ENCODE assay signal across 10 cellular contexts in the genomic region with DNA sequence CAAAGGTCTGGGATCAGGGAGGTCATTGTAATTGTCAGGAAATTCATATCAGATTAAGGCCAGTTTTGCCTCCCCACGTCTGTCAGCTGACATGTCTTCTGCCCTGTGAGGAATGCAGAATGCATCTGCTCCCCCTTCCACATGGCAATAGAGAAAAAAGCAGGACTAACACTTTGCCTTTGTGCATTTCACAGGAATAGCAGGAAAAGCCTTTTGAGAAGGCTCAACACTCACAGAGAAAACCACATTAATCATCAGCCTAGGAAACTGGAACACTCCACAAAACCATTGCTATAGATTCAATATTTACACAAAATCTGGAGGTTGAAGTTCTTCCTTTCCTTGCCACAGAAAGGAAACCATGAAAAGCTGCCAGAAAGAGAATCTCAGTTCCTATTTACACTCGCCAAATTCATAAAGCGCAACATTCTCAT.
DNase-seq lines count a peak whose midpoint lies in the region; ATAC-seq and TF ChIP-seq lines count a peak whose summit lies in the region.
"Had no signal": no experiment of that assay in that cellular context is flagged by ENCODE, and none has a peak within 500 bp of the region (broad histone marks: within the 10 kb centered on the region; RNA-seq: fewer than 3 reads in every experiment).

No MANE protein-coding gene starts in this region.

- no peaks in the 10 kb centered on the region for H3K36me3 Mint-ChIP-seq in activated T-cell treated with anti-CD3 and anti-CD28 coated beads, Interleukin-2, amount 50 U/mL, for 4 hours (ENCODE audit: insufficient read depth)

- H3K36me3 ChIP-seq in thyroid gland, result no peaks in the 10 kb centered on the region
- H3K36me3 ChIP-seq: cardiac muscle cell had no signal

- peak; percentile 26 for ATAC-seq in GM21576 (IDR thresholded peaks at IDR 0.05; ENCODE audit: unreplicated experiment)
- ATAC-seq in activated T-cell treated with anti-CD3 and anti-CD28 coated beads, Interleukin-2, amount 50 U/mL, for 4 hours, result no peak

- no peak overlapping the region for H3K4me3 Mint-ChIP-seq in activated T-cell treated with anti-CD3 and anti-CD28 coated beads, Interleukin-2, amount 50 U/mL, for 4 hours

- H3K4me3 ChIP-seq in thyroid gland (replicated peaks in 1 of 3), result no peak overlapping the region
- H3K4me3 ChIP-seq: cardiac muscle cell had no signal

- no peaks in the 10 kb centered on the region for H3K9me3 Mint-ChIP-seq in activated T-cell treated with anti-CD3 and anti-CD28 coated beads, Interleukin-2, amount 50 U/mL, for 4 hours

- DNase-seq in GDM1 (lab: John Stamatoyannopoulos, UW) (peak; percentile 36), NCI-H69 (lab: John Stamatoyannopoulos, UW) (peak; percentile 68), kidney tubule cell (ENCODE audit: low spot score) (peak; percentile 27), NCI-H2107 (lab: John Stamatoyannopoulos, UW) (no peak), NCI-H446 treated with DMSO at 0.1 percent for 48 hours (lab: John Stamatoyannopoulos, UW) (no peak), thyroid gland (no peak)
- DNase-seq in activated T-cell treated with anti-CD3 and anti-CD28 coated beads, Interleukin-2, amount 50 U/mL, for 4 hours, result no peak
- DNase-seq: left ventricle myocardium superior had no signal

- no peak for TF ChIP-seq POLR2A in thyroid gland (IDR thresholded peaks at IDR 0.05)

- 80 to 82% methylated on average over 3 of the region's 3 CpGs for WGBS in thyroid gland, 2 donors

- peaks cover 13% of the 10 kb centered on the region for H3K4me1 Mint-ChIP-seq in activated T-cell treated with anti-CD3 and anti-CD28 coated beads, Interleukin-2, amount 50 U/mL, for 4 hours (ENCODE audit: low read depth)

- intact Hi-C loops in thyroid gland (cut with DNase I), result no loop called here

- no peak overlapping the region for H3K27ac ChIP-seq in thyroid gland
- H3K27ac ChIP-seq: cardiac muscle cell had no signal

- peaks cover 0 to 14% of the 10 kb centered on the region in 2 donors for H3K4me1 ChIP-seq in thyroid gland

- H3K27me3 ChIP-seq in thyroid gland, result no peaks in the 10 kb centered on the region
- H3K27me3 ChIP-seq: cardiac muscle cell had no signal

- TF ChIP-seq CTCF in thyroid gland (IDR thresholded peaks at IDR 0.05), result no peak

- H3K9me3 ChIP-seq in thyroid gland, result no peaks in the 10 kb centered on the region

- peaks cover 27% of the 10 kb centered on the region for H3K27me3 Mint-ChIP-seq in activated T-cell treated with anti-CD3 and anti-CD28 coated beads, Interleukin-2, amount 50 U/mL, for 4 hours (ENCODE audit: low read depth)

Comparison
In these comparisons a context has a peak if more than half of its experiments do, and no peak if none do; other contexts are left out.
1. DNase-seq: peak in GDM1 (single experiment), NCI-H69 (single experiment) and kidney tubule cell (single experiment); none in activated T-cell treated with anti-CD3 and anti-CD28 coated beads, Interleukin-2, amount 50 U/mL, for 4 hours (single experiment), NCI-H2107 (single experiment), NCI-H446 treated with DMSO at 0.1 percent for 48 hours (single experiment) and thyroid gland (0 of 2).